Comparison of ENCODE assay signal across 14 cellular contexts in the genomic region with DNA sequence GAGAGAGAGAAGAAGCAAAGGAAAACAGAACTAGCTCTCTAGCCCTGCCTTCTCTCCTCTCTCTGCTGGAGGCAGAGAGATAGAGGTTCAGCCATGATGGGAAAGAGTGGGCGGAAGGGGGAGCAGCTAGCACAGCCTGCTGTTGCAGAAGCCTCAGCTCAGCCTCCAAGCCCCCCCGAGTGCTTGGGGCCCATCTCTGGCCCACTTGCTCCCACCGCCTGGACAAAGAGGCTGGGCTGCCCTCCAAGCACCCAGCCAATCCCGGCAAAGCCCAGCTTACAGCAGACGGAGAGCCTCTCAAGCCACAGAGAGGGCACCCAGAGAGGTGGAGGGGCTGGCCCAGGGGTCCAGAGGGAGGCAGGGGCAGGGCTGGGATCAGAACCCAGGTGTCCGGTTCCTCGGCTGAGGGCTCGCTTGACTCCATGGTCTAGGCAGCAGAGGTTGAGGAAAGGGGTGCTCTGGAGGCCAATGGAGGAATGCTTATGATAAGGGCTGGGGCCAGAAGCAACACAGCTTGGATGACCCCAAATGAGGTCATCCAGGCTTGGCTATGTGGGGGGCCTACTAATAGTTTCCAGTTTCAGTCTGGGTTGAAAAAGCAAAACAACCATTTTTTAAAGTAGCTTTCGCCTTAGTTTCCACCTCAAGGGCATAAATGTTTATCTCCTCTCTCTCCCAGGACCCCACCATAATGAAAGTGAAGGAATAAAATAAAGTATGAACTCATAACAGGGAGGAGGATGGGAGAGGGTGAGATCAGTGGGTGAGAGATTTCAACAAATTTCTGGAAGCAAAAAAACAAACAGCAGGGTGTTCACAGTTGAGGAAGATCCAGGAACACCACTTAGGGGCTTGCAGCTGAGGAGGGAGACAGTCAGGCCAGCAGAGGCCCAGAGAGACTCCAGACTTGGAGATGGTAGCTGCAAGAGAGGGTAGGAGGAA.
"Had no signal": no experiment of that assay in that cellular context is flagged by ENCODE, and none has a peak within 500 bp of the region (broad histone marks: within the 10 kb centered on the region; RNA-seq: fewer than 3 reads in every experiment).

No MANE protein-coding gene starts in this region.

- H3K36me3 ChIP-seq: adrenal gland, left lung, thyroid gland, upper lobe of right lung had no signal

- ATAC-seq: activated T-helper 17 cell treated with anti-CD3 and anti-CD28 coated beads, Interleukin-2, amount 50 U/mL, for 72 hours; left lung; upper lobe of right lung had no signal

- H3K27ac ChIP-seq: epithelial cell of prostate, left lung, thyroid gland, upper lobe of right lung had no signal

- H3K4me1 ChIP-seq: adrenal gland, left lung, thyroid gland, upper lobe of right lung had no signal

- DNase-seq: activated CD4-positive, alpha-beta T cell treated with anti-CD3 and anti-CD28 coated beads for 1 hour; activated naive CD4-positive, alpha-beta T cell; activated T-cell treated with anti-CD3 and anti-CD28 coated beads, Interleukin-2, amount 50 U/mL, for 24 hours; adrenal gland; cerebellar nuclear complex; left lung; nephron progenitor cell; occipital lobe; retina; T-helper 1 cell; thyroid gland; upper lobe of right lung had no signal

- H3K9me3 ChIP-seq: adrenal gland, left lung, thyroid gland, upper lobe of right lung had no signal

- H3K4me3 ChIP-seq: adrenal gland, left lung, thyroid gland, upper lobe of right lung had no signal
